8 cellular contexts compared by ENCODE assay signal in genomic region chr7:65621556-65622201, GRCh38.
DNase-seq lines count a peak whose midpoint lies in the region; ATAC-seq, FAIRE-seq and TF ChIP-seq lines count a peak whose summit lies in the region.
"Not testable (repeated sequence)": the region's sequence is repeated elsewhere in the genome, so short reads cannot be mapped to it uniquely, and the experiment has no call there.

No MANE protein-coding gene starts in this region.

- H3K4me3 ChIP-seq in AG04450 (ENCODE audit: low read depth, low read length); LNCaP clone FGC (ENCODE audit: low read depth, low read length); left lung: not testable (repeated sequence)
- H3K4me3 ChIP-seq in H1 (ENCODE audit: extremely low read depth in 1 of 4, insufficient read depth in 2 of 4, low read depth in 3 of 4, low read length in 4 of 4) = peak overlapping the region in 1 of 4 experiments; percentile 28; a peak in 1 of 8 replicates

- H3K4me2 ChIP-seq in H1 (ENCODE audit: insufficient read depth in 1 of 2, low read depth in 2 of 2, low read length in 2 of 2) = peak overlapping the region; percentile 38 to 49; a peak in 2 of 4 replicates

- not testable (repeated sequence) for DNase-seq in AG04450 (ENCODE audit: low read depth, low spot score); GM13977 (ENCODE audit: low spot score); LNCaP clone FGC (ENCODE audit: low read depth)
- DNase-seq in RPMI7951 (ENCODE audit: low read depth) = peak; percentile 10
- DNase-seq in activated T-cell treated with anti-CD3 and anti-CD28 coated beads for 1 hour (ENCODE audit: low read depth) = peak; percentile 3
- peak in 1 of 2 experiments; percentile 68 for DNase-seq in H1 (ENCODE audit: low read depth in 1 of 2, low spot score in 2 of 2)
- DNase-seq in left lung = peak; percentile 23 to 33
- DNase-seq in stimulated activated CD4-positive, alpha-beta T cell treated with anti-CD3 and anti-CD28 coated beads, Interleukin-12 subunit alpha, Interleukin-12 subunit beta, amount 100 ng/mL, for 48 hours (ENCODE audit: low read depth in 2 of 3, low spot score in 1 of 3) = peak in 2 of 3 donors; percentile 2 to 15

- ATAC-seq in left lung = peak; percentile 64

- H4K5ac ChIP-seq in H1 (ENCODE audit: insufficient read length, low read depth, low read length) = not testable (repeated sequence)

- TF ChIP-seq RAD21 in H1 (IDR thresholded peaks at IDR 0.05 in 1 of 2, conservative IDR thresholded peaks at IDR 0.05 in 1 of 2; ENCODE audit: low read depth in 2 of 2, low read length in 2 of 2) = peak; percentile 36 to 40; a peak in 3 of 4 replicates

- not testable (repeated sequence) for H3K56ac ChIP-seq in H1 (replicated peaks; ENCODE audit: insufficient read length, low read depth, low read length)

- not testable (repeated sequence) for H3K27me3 ChIP-seq in AG04450 (ENCODE audit: control insufficient read depth, insufficient read depth, low read length); H1 (replicated peaks in 1 of 4; ENCODE audit: control insufficient read depth in 3 of 4, extremely low read depth in 1 of 4, insufficient read depth in 3 of 4, low read length in 3 of 4)
- peaks cover 0 to 37% of the 10 kb centered on the region in 2 donors for H3K27me3 ChIP-seq in left lung

- not testable (repeated sequence) for H3K4me1 ChIP-seq in H1 (replicated peaks in 1 of 4; ENCODE audit: control insufficient read depth in 3 of 4, insufficient read depth in 4 of 4, low read length in 3 of 4); left lung

- H3K9me3 ChIP-seq in AG04450 (ENCODE audit: control insufficient read depth, insufficient read depth, low read length); H1 (ENCODE audit: insufficient read depth in 2 of 2, low read depth in 1 of 2, low read length in 1 of 2); left lung: not testable (repeated sequence)

- H3K23ac ChIP-seq in H1 (ENCODE audit: insufficient read length) = not testable (repeated sequence)

- POLR2A ChIA-PET in AG04450 (lab: Yijun Ruan, JAX) (interaction anchor here (0.7 kb wide), 2 partner anchors 125 to 195 kb away, joined by 3 to 4 read pairs; no protein-coding TSS in a partner anchor), H1 (lab: Charles Lee; ENCODE audit: partially characterized antibody) (interaction anchor here (0.8 kb wide), 1 partner anchor 128 kb away, joined by 3 read pairs; no protein-coding TSS in a partner anchor)

- not testable (repeated sequence) for H2BK15ac ChIP-seq in H1 (ENCODE audit: low read length)

- 38% methylated on average over 5 of the region's 6 CpGs; no CpG with 5 or more reads in 1 of the 2 experiments for WGBS in H1 (ENCODE audit: extremely low coverage in 1 of 2, insufficient coverage in 1 of 2, insufficient read length in 1 of 2, insufficient replicate concordance in 2 of 2, low coverage in 1 of 2, low lambda C conversion rate in 2 of 2, missing lambda C conversion rate in 1 of 2), 2 experiments

- not testable (repeated sequence) for TF ChIP-seq POLR2A in H1 (IDR thresholded peaks at IDR 0.05; ENCODE audit: control extremely low read depth in 1 of 2, low read depth in 2 of 2, low read length in 2 of 2)

- H2BK12ac ChIP-seq in H1 (ENCODE audit: low read depth, low read length) = not testable (repeated sequence)

- H3K18ac ChIP-seq in H1 (ENCODE audit: extremely low read depth, low read length) = not testable (repeated sequence)

- not testable (repeated sequence) for H3K79me1 ChIP-seq in H1 (ENCODE audit: low read depth, low read length)

- FAIRE-seq in H1 (lab: Jason Lieb, UNC) = peak; percentile 95

- H3K9ac ChIP-seq in H1 (replicated peaks in 1 of 4; ENCODE audit: extremely low read depth in 1 of 4, low read depth in 3 of 4, low read length in 3 of 4) = not testable (repeated sequence)

- H4K20me1 ChIP-seq in H1 (replicated peaks in 1 of 2; ENCODE audit: control insufficient read depth in 1 of 2, insufficient read depth in 2 of 2, low read length in 2 of 2) = not testable (repeated sequence)

- H3K27ac ChIP-seq in AG04450 (ENCODE audit: low read depth, low read length); H1 (ENCODE audit: low read depth, low read length); left lung: not testable (repeated sequence)

- H4K91ac ChIP-seq in H1 (replicated peaks; ENCODE audit: insufficient read length, low read length) = not testable (repeated sequence)

- H2AK5ac ChIP-seq in H1 (ENCODE audit: low read depth, low read length) = not testable (repeated sequence)

- CTCF ChIA-PET in AG04450 (lab: Charles Lee) = interaction anchor here (0.6 to 1.1 kb wide), 4 partner anchors 218 to 670 kb away, joined by 3 to 12 read pairs (median 4); no protein-coding TSS in a partner anchor
- CTCF ChIA-PET in H1 (lab: Charles Lee; ENCODE audit: partially characterized antibody) = not testable (repeated sequence)

- in situ Hi-C loops in GM13977 (cut with MboI; ENCODE audit: low pct_unique_long_range_greater_than_20kb, low sequenced_read_pairs, unreplicated experiment) = not testable (repeated sequence)

- TF ChIP-seq CTCF in AG04450 (IDR thresholded peaks at IDR 0.05; ENCODE audit: low read depth, low read length) (peak; percentile 59), GM13977 (IDR thresholded peaks at IDR 0.05; ENCODE audit: extremely low read depth, insufficient read depth, missing control alignments) (peak; percentile 55), LNCaP clone FGC (IDR thresholded peaks at IDR 0.05; ENCODE audit: control insufficient read depth, extremely low read depth, insufficient read depth) (peak; percentile 55), H1 (IDR thresholded peaks at IDR 0.05; ENCODE audit: control extremely low read depth in 1 of 3, insufficient read depth in 1 of 3, low read depth in 1 of 3, low read length in 3 of 3) (peak in 2 of 3 experiments; percentile 25 to 26; a peak in 2 of 4 replicates), left lung (IDR thresholded peaks at IDR 0.05) (peak in 1 of 2 donors; percentile 59)

- H4K8ac ChIP-seq in H1 (ENCODE audit: extremely low read depth, insufficient read depth, low read length) = not testable (repeated sequence)

- not testable (repeated sequence) for H3K4ac ChIP-seq in H1 (replicated peaks; ENCODE audit: insufficient read length, low read depth, low read length)

- H2AFZ ChIP-seq in H1 (ENCODE audit: low read length) = not testable (repeated sequence)

- not testable (repeated sequence) for H3K79me2 ChIP-seq in H1 (ENCODE audit: control insufficient read depth in 1 of 2, insufficient read depth in 2 of 2, low read length in 2 of 2)

- intact Hi-C loops in left lung (cut with DNase I) = not testable (repeated sequence)

- H2BK5ac ChIP-seq in H1 (ENCODE audit: low read depth, low read length) = not testable (repeated sequence)

- not testable (repeated sequence) for H2BK120ac ChIP-seq in H1 (replicated peaks; ENCODE audit: low read depth, low read length)

- H3K23me2 ChIP-seq in H1 (ENCODE audit: low read depth, low read length) = not testable (repeated sequence)

- not testable (repeated sequence) for H3K14ac ChIP-seq in H1 (ENCODE audit: insufficient read length)

- H2BK20ac ChIP-seq in H1 (ENCODE audit: low read length) = not testable (repeated sequence)

- TF ChIP-seq EP300 in H1 (IDR thresholded peaks at IDR 0.05; ENCODE audit: borderline replicate concordance in 1 of 2, low read depth in 2 of 2, low read length in 2 of 2) = not testable (repeated sequence)

- not testable (repeated sequence) for H3K36me3 ChIP-seq in H1 (ENCODE audit: control insufficient read depth in 2 of 4, insufficient read depth in 4 of 4, low read length in 3 of 4); left lung
